16 cellular contexts compared by ENCODE assay signal in the genomic region with DNA sequence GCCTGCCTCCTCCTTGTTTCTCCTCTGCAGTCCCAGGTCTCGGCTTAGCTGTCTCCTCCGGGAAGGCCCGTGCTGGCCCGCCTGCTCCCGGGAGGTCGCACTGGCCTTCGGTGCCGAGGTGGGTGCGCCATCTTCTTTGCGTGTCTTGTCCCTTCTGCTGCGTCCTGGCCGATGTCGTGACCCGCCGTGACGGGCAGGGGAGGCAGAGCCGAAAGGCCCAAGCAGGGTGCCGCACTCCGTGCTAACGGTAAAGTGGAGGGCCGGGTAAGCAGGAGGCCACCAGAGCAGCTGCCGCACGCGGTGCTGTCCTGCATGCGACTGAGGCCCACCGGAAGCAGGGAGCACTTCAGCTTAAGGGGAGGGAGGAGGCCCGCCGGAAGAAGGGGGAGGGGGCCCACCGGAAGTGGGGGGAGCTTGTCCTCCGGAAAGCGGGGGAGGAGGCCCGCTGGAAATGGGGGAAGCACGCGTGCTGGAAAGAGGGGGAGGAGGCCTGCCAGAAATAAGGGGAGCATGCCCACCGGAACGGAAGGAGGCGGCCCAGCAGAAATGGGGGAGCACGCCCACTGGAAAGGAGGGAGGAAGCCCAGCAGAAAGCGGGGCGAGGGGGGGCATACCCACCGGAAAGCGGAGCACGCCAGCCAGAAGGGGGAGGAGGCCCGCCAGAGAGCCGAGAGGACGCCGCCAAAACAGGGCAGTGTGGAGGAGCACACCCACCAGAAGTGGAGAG.
"Had no signal": no experiment of that assay in that cellular context is flagged by ENCODE, and none has a peak within 500 bp of the region (broad histone marks: within the 10 kb centered on the region; RNA-seq: fewer than 3 reads in every experiment).

No MANE protein-coding gene starts in this region.

- H3K36me3 ChIP-seq: esophagus muscularis mucosa, right atrium auricular region had no signal

- H3K27ac ChIP-seq: coronary artery, esophagus muscularis mucosa, right atrium auricular region had no signal

- H3K4me1 ChIP-seq: esophagus muscularis mucosa, right atrium auricular region had no signal

- ATAC-seq: body of pancreas had no signal

- H3K27me3 ChIP-seq: body of pancreas, right atrium auricular region had no signal

- DNase-seq: activated CD4-positive, alpha-beta T cell treated with anti-CD3 and anti-CD28 coated beads, Interleukin-2, amount 10 ng/mL, durations not matched to agents 7 days and 5 days; activated naive CD8-positive, alpha-beta T cell treated with anti-CD3 and anti-CD28 coated beads for 36 hours; amygdala; body of pancreas; central memory CD4-positive, alpha-beta T cell; hippocampal formation; kidney glomerular epithelial cell; occipital lobe; stimulated activated CD4-positive, alpha-beta T cell treated with anti-CD3 and anti-CD28 coated beads, Interleukin-15, amount 100 ng/mL, for 24 hours; stimulated activated CD4-positive, alpha-beta T cell treated with anti-CD3 and anti-CD28 coated beads, Interleukin-4, amount 100 ng/mL, for 1 hour; stimulated activated naive CD4-positive, alpha-beta T cell; substantia nigra had no signal

- H3K4me3 ChIP-seq: body of pancreas, coronary artery, esophagus muscularis mucosa, right atrium auricular region had no signal

- FAIRE-seq: TTC549 had no signal

- H3K9me3 ChIP-seq: body of pancreas, esophagus muscularis mucosa, right atrium auricular region had no signal
